ENCODE assay signal across 8 cellular contexts in genomic region chr18:11981633-11982366, GRCh38. TPM values are rescaled to one million over a fixed set of nuclear protein-coding genes. Genes with fewer than 3 reads are reported as not detected.
DNase-seq lines count a peak whose midpoint lies in the region; ATAC-seq, FAIRE-seq and TF ChIP-seq lines count a peak whose summit lies in the region.

No MANE protein-coding gene starts in this region.

- H3K4me1 ChIP-seq in PC-9 (replicated peaks; ENCODE audit: insufficient read depth): peaks cover 31% of the 10 kb centered on the region
- H3K4me1 ChIP-seq in GM12878 (ENCODE audit: control insufficient read depth, insufficient read depth, low read length): peaks cover 3% of the 10 kb centered on the region; the same call in 1 of the 2 replicates

- ATAC-seq in GM18858 (IDR thresholded peaks at IDR 0.05; ENCODE audit: unreplicated experiment) (peak; percentile 17), HG03045 (IDR thresholded peaks at IDR 0.05; ENCODE audit: unreplicated experiment) (peak; percentile 28), GM12878 (peak; percentile 33)

- H3K79me2 ChIP-seq in PC-9 (ENCODE audit: low read depth) (peaks cover 10% of the 10 kb centered on the region), GM12878 (ENCODE audit: control insufficient read depth, insufficient read depth, low read length) (no peaks in the 10 kb centered on the region; the same call in 1 of the 2 replicates)

- TF ChIP-seq CTCF in PC-9 (conservative IDR thresholded peaks at IDR 0.05) (no peak), GM12878 (IDR thresholded peaks at IDR 0.05 in 2 of 3, conservative IDR thresholded peaks at IDR 0.05 in 1 of 3; ENCODE audit: control insufficient read depth in 2 of 3, extremely low read depth in 1 of 3, insufficient read depth in 1 of 3, low read depth in 3 of 3, low read length in 3 of 3) (no peak)

- H3K36me3 ChIP-seq in PC-9 (ENCODE audit: low read depth) (no peaks in the 10 kb centered on the region), GM12878 (ENCODE audit: control insufficient read depth in 2 of 2, insufficient read depth in 2 of 2, low read length in 1 of 2) (no peaks in the 10 kb centered on the region)

- peak; percentile 68 for FAIRE-seq in GM12878 (lab: Jason Lieb, UNC)

- H3K27ac ChIP-seq in PC-9 (peak overlapping the region; percentile 43; the same call in 1 of the 2 replicates), GM12878 (ENCODE audit: control insufficient read depth, insufficient read depth) (peak overlapping the region; percentile 42)

- TF ChIP-seq RAD21 in GM12878 (IDR thresholded peaks at IDR 0.05; ENCODE audit: insufficient read depth, low read depth, low read length): no peak

- CTCF ChIA-PET in PC-9 (lab: Charles Lee): interaction anchor here (0.6 to 3.2 kb wide), 7 partner anchors 13 to 817 kb away, joined by 3 to 15 read pairs (median 7); no protein-coding TSS in a partner anchor
- CTCF ChIA-PET in GM12878 (lab: Yijun Ruan, JAX): interaction anchor here (2.4 to 3.0 kb wide), 2 partner anchors 13 to 44 kb away, joined by 7 to 11 read pairs; no protein-coding TSS in a partner anchor

- intact Hi-C loops in PC-9 (cut with micrococcal nuclease; ENCODE audit: unreplicated experiment) (loop anchor here (1.0 to 10.0 kb wide), 3 partner anchors 34 to 393 kb away; partner anchors contain the start of genes AFG3L2 and MPPE1), GM12878 (cut with micrococcal nuclease; ENCODE audit: unreplicated experiment) (no loop called here)

- H4K20me1 ChIP-seq in PC-9 (ENCODE audit: insufficient read depth): no peaks in the 10 kb centered on the region
- no peaks in the 10 kb centered on the region for H4K20me1 ChIP-seq in GM12878 (ENCODE audit: control insufficient read depth, insufficient read depth)

- no peaks in the 10 kb centered on the region for H3K9me2 ChIP-seq in PC-9 (ENCODE audit: insufficient read depth)

- no peak for TF ChIP-seq POLR2A in GM12878 (IDR thresholded peaks at IDR 0.05; ENCODE audit: low read depth, low read length)

- WGBS in GM12878 (ENCODE audit: insufficient coverage, insufficient replicate concordance, low lambda C conversion rate, missing lambda C conversion rate): 1% methylated on average over 47 of the region's 62 CpGs

- in situ Hi-C loops in ACHN (cut with HindIII; ENCODE audit: low pct_ligation_motif_present, low pct_unique_long_range_greater_than_20kb, low sequenced_read_pairs): no loop called here
- in situ Hi-C loops in GM12878 (cut with MboI): no loop called here

- H3F3A ChIP-seq in PC-9 (ENCODE audit: insufficient read depth, low read depth): peaks cover 26% of the 10 kb centered on the region; the same call in 1 of the 2 replicates

- H3K4me3 ChIP-seq in PC-9: peak overlapping the region; percentile 69
- peak overlapping the region; percentile 70 for H3K4me3 ChIP-seq in GM12878

- no TSS peak for BruUV-seq in PC-9 (replicated peaks; lab: Mats Ljungman, UMichigan)
- no TSS peak for BruUV-seq in GM12878 (replicated peaks; lab: Mats Ljungman, UMichigan)

- H3K9me3 ChIP-seq in PC-9 (ENCODE audit: insufficient read depth, low read depth): no peaks in the 10 kb centered on the region
- H3K9me3 ChIP-seq in GM12878 (replicated peaks; ENCODE audit: control insufficient read depth, insufficient read depth, low read length): no peaks in the 10 kb centered on the region

- POLR2A ChIA-PET in PC-9 (lab: Charles Lee; ENCODE audit: unreplicated experiment) (interaction anchor here (0.5 to 1.8 kb wide), 10 partner anchors 11 to 610 kb away, joined by 4 to 57 read pairs (median 5); partner anchors contain the start of gene PRELID3A), GM12878 (lab: Charles Lee) (no interaction called here)

- RAD21 ChIA-PET in GM12878 (lab: Charles Lee; ENCODE audit: unreplicated experiment): interaction anchor here (0.7 to 1.3 kb wide), 3 partner anchors 9 to 1323 kb away, joined by 3 to 4 read pairs (median 3); no protein-coding TSS in a partner anchor

- H2AFZ ChIP-seq in PC-9: peak overlapping the region; percentile 94
- peak overlapping the region; percentile 92 for H2AFZ ChIP-seq in GM12878 (ENCODE audit: control insufficient read depth, low read depth, low read length)

- H3K27me3 ChIP-seq in PC-9 (ENCODE audit: insufficient read depth, low read depth) (no peaks in the 10 kb centered on the region), GM12878 (replicated peaks in 1 of 2; ENCODE audit: control insufficient read depth in 2 of 2, insufficient read depth in 2 of 2, low read length in 1 of 2) (no peaks in the 10 kb centered on the region)

- peak; percentile 37 for DNase-seq in ACHN
- DNase-seq in PC-9: peak in 1 of 2 experiments; percentile 59
- DNase-seq in GM12878 (ENCODE audit: low read depth, low spot score): no peak
- peak; percentile 83 for DNase-seq in islet precursor cell
- peak in 3 of 4 experiments; percentile 1 to 7 (median 2) for DNase-seq in stimulated activated CD4-positive, alpha-beta T cell treated with anti-CD3 and anti-CD28 coated beads, Interleukin-1b, Interleukin-23, amount 100 ng/mL, for 24 hours (ENCODE audit: low read depth in 4 of 4, low spot score in 1 of 4)
- DNase-seq in DMS153 treated with DMSO at 0.1 percent for 48 hours (lab: John Stamatoyannopoulos, UW; ENCODE audit: unreplicated experiment): no peak

- SMC1A ChIA-PET in GM12878 (lab: Charles Lee; ENCODE audit: uncharacterized antibody, unreplicated experiment): no interaction called here

- peak overlapping the region; percentile 47 for H3K9ac ChIP-seq in GM12878 (ENCODE audit: control insufficient read depth, insufficient read depth, low read length)

- H3K4me2 ChIP-seq in PC-9: peak overlapping the region; percentile 89
- H3K4me2 ChIP-seq in GM12878 (ENCODE audit: control insufficient read depth, insufficient read depth): peak overlapping the region; percentile 97

- TF ChIP-seq EP300 in GM12878 (IDR thresholded peaks at IDR 0.05; ENCODE audit: borderline replicate concordance in 1 of 2, control insufficient read depth in 1 of 2, low read depth in 2 of 2, low read length in 2 of 2): no peak

TF ChIP-seq in GM12878, 131 proteins besides CTCF, POLR2A, EP300 and RAD21:
- TF ChIP-seq CREM (IDR thresholded peaks at IDR 0.05; ENCODE audit: low read depth) (no peak), SP1 (IDR thresholded peaks at IDR 0.05; ENCODE audit: low read depth, low read length) (no peak), ZNF274 (IDR thresholded peaks at IDR 0.05; ENCODE audit: insufficient read depth, insufficient read length) (no peak), IKZF1 (conservative IDR thresholded peaks at IDR 0.05) (peak; percentile 45; the same call in 1 of the 2 replicates), TCF12 (IDR thresholded peaks at IDR 0.05; ENCODE audit: low read depth, low read length) (0 out of 2 replicates have a peak, but pooled peaks have one; percentile 23), NR2F1 (conservative IDR thresholded peaks at IDR 0.05) (0 out of 2 replicates have a peak, but pooled peaks have one; percentile 41), GATAD2B (conservative IDR thresholded peaks at IDR 0.05; ENCODE audit: low read depth) (0 out of 2 replicates have a peak, but pooled peaks have one; percentile 30), LARP7 (IDR thresholded peaks at IDR 0.05) (0 out of 2 replicates have a peak, but pooled peaks have one; percentile 28)

RNA-seq across cellular contexts. Expression of gene IMPA2, which starts 0.5 kb away (rescaled TPM):
- total RNA-seq in PC-9 (2021) (83.6 and 91.4 TPM in 2 replicates), GM12878 (2014; rRNA removed) (15.3 and 21.0 TPM in 2 replicates), GM12878 (2014; rRNA removed; fragmentation: Illumina TruSeq; extraction: Trizol) (10.7 and 12.3 TPM in 2 replicates), GM12878 (2021) (15.1 and 16.3 TPM in 2 replicates)
- 0.44 TPM in 1 of 2 replicates, not detected in the other for total RNA-seq in GM12878 (2013; cell fraction: nucleolus; rRNA removed)
- 6.7 TPM for polyA plus RNA-seq in GM12878 (2011; ENCODE audit: low read depth)
- polyA plus RNA-seq in GM12878 (2011; rRNA removed) (0.24 and 0.33 TPM in 2 replicates), GM12878 (2014; fragmentation: Illumina TruSeq; extraction: Trizol) (4.7 and 10.2 TPM in 2 replicates), GM12878 (2014; fragmentation: Nextera tagmentation; extraction: Ambion mirVana) (1 to 10 TPM; 1.3 to 2.3 TPM), GM12878 (2014; rRNA removed) (11.6 and 12.5 TPM in 2 replicates), GM12878 (2016; fragmentation: Nextera tagmentation; extraction: Ambion mirVana) (10 to 100 TPM; 12.1 to 13.6 TPM)
- 0.23 and 0.42 TPM in 2 replicates for polyA plus RNA-seq in GM12878 (2011; cell fraction: cytosol; rRNA removed)
- 0.60 and 0.72 TPM in 2 replicates for polyA plus RNA-seq in GM12878 (2011; cell fraction: nucleus; rRNA removed)
- polyA plus RNA-seq in GM12878 (2012): 10.5 and 11.5 TPM in 2 replicates
- 0.77 TPM in 1 of 2 replicates, not detected in the other for polyA minus RNA-seq in GM12878 (2011; rRNA and poly(A)+ RNA removed)
- polyA minus RNA-seq in GM12878 (2011; cell fraction: cytosol; rRNA and poly(A)+ RNA removed): 2.0 TPM in 1 of 2 replicates, not detected in the other
- polyA minus RNA-seq in GM12878 (2011; cell fraction: nucleus; rRNA and poly(A)+ RNA removed): 0.86 TPM in 1 of 2 replicates, not detected in the other

Comparison
In these comparisons a context has a peak if more than half of its experiments do, and no peak if none do; other contexts are left out.
1. DNase-seq: peak in ACHN (single experiment), islet precursor cell (single experiment) and stimulated activated CD4-positive, alpha-beta T cell treated with anti-CD3 and anti-CD28 coated beads, Interleukin-1b, Interleukin-23, amount 100 ng/mL, for 24 hours (3 of 4); none in GM12878 (single experiment) and DMS153 treated with DMSO at 0.1 percent for 48 hours (single experiment).
2. Peak in every context shown above with its lines, with median percentiles within 50 percentile points of each other: ATAC-seq.